Comparison of ENCODE assay signal across 23 cellular contexts in genomic region chr1:202225131-202225530, GRCh38. TPM values are rescaled to one million over a fixed set of nuclear protein-coding genes. Genes with fewer than 3 reads are reported as not detected.
"Had no signal": no experiment of that assay in that cellular context is flagged by ENCODE, and none has a peak within 500 bp of the region (broad histone marks: within the 10 kb centered on the region; RNA-seq: fewer than 3 reads in every experiment).

No MANE protein-coding gene starts in this region.

- H3K27me3 ChIP-seq: adrenal gland, breast epithelium, Peyer's patch had no signal

- H3K4me1 ChIP-seq: adrenal gland, breast epithelium had no signal

- H3K4me3 ChIP-seq: adrenal gland, breast epithelium, Peyer's patch had no signal

- DNase-seq: activated CD4-positive, alpha-beta T cell treated with anti-CD3 and anti-CD28 coated beads for 48 hours; activated CD4-positive, alpha-beta T cell treated with anti-CD3 and anti-CD28 coated beads, Interleukin-2, amount 50 U/mL, for 4 hours; activated CD4-positive, CD25-positive, alpha-beta regulatory T cell treated with anti-CD3 and anti-CD28 coated beads, Interleukin-2, amount 50 U/mL, for 72 hours; activated CD8-positive, alpha-beta memory T cell treated with anti-CD3 and anti-CD28 coated beads, Interleukin-2, amount 50 U/mL, for 48 hours; activated CD8-positive, alpha-beta T cell treated with anti-CD3 and anti-CD28 coated beads, Interleukin-2, amount 10 ng/mL, durations not matched to agents 7 days and 5 days; activated naive CD4-positive, alpha-beta T cell treated with anti-CD3 and anti-CD28 coated beads, Interleukin-2, amount 50 U/mL, for 16 hours; activated naive CD8-positive, alpha-beta T cell treated with anti-CD3 and anti-CD28 coated beads, Interleukin-2, amount 10 ng/mL, durations not matched to agents 7 days and 5 days; activated T-cell treated with anti-CD3 and anti-CD28 coated beads, Interleukin-2, amount 50 U/mL, for 1 hour; adrenal gland; anterior cingulate cortex; caudate nucleus; MM.1S; NCI-H1105; NCI-H1436; NCI-H1694 treated with DMSO at 0.1 percent for 48 hours; NCI-H2081; NCI-H2227 treated with DMSO at 0.1 percent for 48 hours; Peyer's patch; SHP77 treated with DMSO at 0.1 percent for 48 hours had no signal

- H3K36me3 ChIP-seq: adrenal gland, breast epithelium, Peyer's patch had no signal

- ATAC-seq: activated CD8-positive, alpha-beta T cell treated with anti-CD3 and anti-CD28 coated beads, Interleukin-2, amount 10 ng/mL, durations not matched to agents 7 days and 5 days; WTC11 had no signal

- H3K27ac ChIP-seq: adrenal gland, Peyer's patch, RWPE1 had no signal

- H3K9me3 ChIP-seq: adrenal gland, breast epithelium, Peyer's patch had no signal

RNA-seq across cellular contexts. Expression of gene LGR6, which starts 31.5 kb away (rescaled TPM):
- total RNA-seq: SK-MEL-5 had no signal
